16 cellular contexts compared by ENCODE assay signal in genomic region chr11:12686246-12687060, GRCh38. TPM values are rescaled to one million over a fixed set of nuclear protein-coding genes. Genes with fewer than 3 reads are reported as not detected.
DNase-seq lines count a peak whose midpoint lies in the region; ATAC-seq and TF ChIP-seq lines count a peak whose summit lies in the region.
"Had no signal": no experiment of that assay in that cellular context is flagged by ENCODE, and none has a peak within 500 bp of the region (broad histone marks: within the 10 kb centered on the region; RNA-seq: fewer than 3 reads in every experiment).

No MANE protein-coding gene starts in this region.

- peaks cover 11% of the 10 kb centered on the region for H3K79me1 ChIP-seq in mesendoderm (ENCODE audit: low read length)

- H2AK5ac ChIP-seq in mesendoderm (ENCODE audit: low read length): no peak overlapping the region

- peak overlapping the region; percentile 81 for H3K4me3 Mint-ChIP-seq in HFFc6
- no peak overlapping the region for H3K4me3 Mint-ChIP-seq in activated T-helper 17 cell treated with anti-CD3 and anti-CD28 coated beads, Interleukin-2, amount 50 U/mL, for 72 hours
- H3K4me3 Mint-ChIP-seq: activated CD4-positive, alpha-beta memory T cell treated with anti-CD3 and anti-CD28 coated beads, Interleukin-2, amount 10 ng/mL, durations not matched to agents 7 days and 5 days; IgD-negative memory B cell had no signal

- peak overlapping the region; percentile 10 for H3K56ac ChIP-seq in mesendoderm (ENCODE audit: low read length)

- H4K8ac ChIP-seq in mesendoderm (ENCODE audit: low read depth, low read length): no peak overlapping the region

- H3K23ac ChIP-seq in mesendoderm (ENCODE audit: low read length): no peak overlapping the region

- peaks cover 93% of the 10 kb centered on the region for H3K79me2 ChIP-seq in mesendoderm (ENCODE audit: control insufficient read depth, insufficient read depth, low read length)

- H3K27ac ChIP-seq in mesendoderm (ENCODE audit: low read depth, low read length) (no peak overlapping the region), thyroid gland (peak overlapping the region; percentile 59 to 91 (median 78))
- H3K27ac ChIP-seq: C4-2B, right lobe of liver, SK-N-MC had no signal

- intact Hi-C loops in thyroid gland (cut with DNase I): no loop called here

- no peak overlapping the region for H2BK15ac ChIP-seq in mesendoderm (replicated peaks; ENCODE audit: low read depth)

- peak overlapping the region; percentile 78 for H3K27ac Mint-ChIP-seq in HFFc6
- no peak overlapping the region for H3K27ac Mint-ChIP-seq in activated T-helper 17 cell treated with anti-CD3 and anti-CD28 coated beads, Interleukin-2, amount 50 U/mL, for 72 hours
- H3K27ac Mint-ChIP-seq: activated CD4-positive, alpha-beta memory T cell treated with anti-CD3 and anti-CD28 coated beads, Interleukin-2, amount 10 ng/mL, durations not matched to agents 7 days and 5 days; IgD-negative memory B cell had no signal

- no CpG with 5 or more reads among the region's 2 CpGs for WGBS in mesendoderm (ENCODE audit: extremely low coverage, insufficient coverage, low lambda C conversion rate)
- 81 to 82% methylated on average over 2 of the region's 2 CpGs for WGBS in thyroid gland, 2 donors

- no peak for TF ChIP-seq CTCF in HFFc6 (IDR thresholded peaks at IDR 0.05)
- TF ChIP-seq CTCF in thyroid gland (IDR thresholded peaks at IDR 0.05): no peak

- peaks cover 57% of the 10 kb centered on the region for H3K4me1 ChIP-seq in mesendoderm (ENCODE audit: control insufficient read depth, low read depth, low read length)
- peaks cover 62 to 86% of the 10 kb centered on the region in 2 donors for H3K4me1 ChIP-seq in thyroid gland

- ATAC-seq in activated T-helper 17 cell treated with anti-CD3 and anti-CD28 coated beads, Interleukin-2, amount 50 U/mL, for 72 hours (replicated peaks): peak; percentile 71
- ATAC-seq: right lobe of liver had no signal

- H3K4me2 ChIP-seq in mesendoderm (ENCODE audit: low read length): no peak overlapping the region

- peak overlapping the region; percentile 91 for H3K18ac ChIP-seq in mesendoderm (ENCODE audit: low read length)

- no peaks in the 10 kb centered on the region for H3K9me3 Mint-ChIP-seq in HFFc6
- H3K9me3 Mint-ChIP-seq in activated T-helper 17 cell treated with anti-CD3 and anti-CD28 coated beads, Interleukin-2, amount 50 U/mL, for 72 hours: no peaks in the 10 kb centered on the region
- H3K9me3 Mint-ChIP-seq: activated CD4-positive, alpha-beta memory T cell treated with anti-CD3 and anti-CD28 coated beads, Interleukin-2, amount 10 ng/mL, durations not matched to agents 7 days and 5 days had no signal

- H3K27me3 Mint-ChIP-seq in HFFc6 (ENCODE audit: insufficient read depth): 0 out of 2 replicates have a peak, but pooled peaks cover 3% of the 10 kb centered on the region
- H3K27me3 Mint-ChIP-seq in activated T-helper 17 cell treated with anti-CD3 and anti-CD28 coated beads, Interleukin-2, amount 50 U/mL, for 72 hours: peaks cover 70% of the 10 kb centered on the region

- H2BK120ac ChIP-seq in mesendoderm (ENCODE audit: low read depth, low read length): no peak overlapping the region

- no peak overlapping the region for H2BK5ac ChIP-seq in mesendoderm (ENCODE audit: low read length)

- no peak for TF ChIP-seq POLR2A in thyroid gland (IDR thresholded peaks at IDR 0.05)

- H3K9ac ChIP-seq in mesendoderm (ENCODE audit: low read length): no peak overlapping the region

- peaks cover 45% of the 10 kb centered on the region for H3K36me3 Mint-ChIP-seq in HFFc6 (ENCODE audit: low read depth)
- H3K36me3 Mint-ChIP-seq in activated T-helper 17 cell treated with anti-CD3 and anti-CD28 coated beads, Interleukin-2, amount 50 U/mL, for 72 hours (ENCODE audit: low read depth): no peaks in the 10 kb centered on the region
- H3K36me3 Mint-ChIP-seq: IgD-negative memory B cell had no signal

- H3K4me3 ChIP-seq in mesendoderm (ENCODE audit: low read length): no peak overlapping the region
- H3K4me3 ChIP-seq in thyroid gland (replicated peaks in 1 of 3): no peak overlapping the region
- H3K4me3 ChIP-seq: right lobe of liver, SK-N-MC had no signal

- H3K27me3 ChIP-seq in mesendoderm (ENCODE audit: insufficient read depth, low read length, poor library complexity): no peaks in the 10 kb centered on the region
- no peaks in the 10 kb centered on the region for H3K27me3 ChIP-seq in thyroid gland
- H3K27me3 ChIP-seq: right lobe of liver had no signal

- H3K9me3 ChIP-seq in thyroid gland: no peaks in the 10 kb centered on the region
- H3K9me3 ChIP-seq: right lobe of liver had no signal

- DNase-seq in HFFc6 (no peak), mesendoderm (no peak), thyroid gland (no peak), NCI-H146 treated with DMSO at 0.1 percent for 48 hours (lab: John Stamatoyannopoulos, UW; ENCODE audit: unreplicated experiment) (no peak), superior temporal gyrus (ENCODE audit: extremely low spot score) (no peak), HK-2 (ENCODE audit: unreplicated experiment) (no peak)
- DNase-seq: activated CD4-positive, alpha-beta memory T cell treated with anti-CD3 and anti-CD28 coated beads, Interleukin-2, amount 10 ng/mL, durations not matched to agents 7 days and 5 days; activated gamma-delta T cell; NCI-H1105 treated with DMSO at 0.1 percent for 48 hours; NCI-H2227 treated with DMSO at 0.1 percent for 48 hours; right lobe of liver; stimulated activated CD4-positive, alpha-beta T cell treated with anti-CD3 and anti-CD28 coated beads, Interleukin-4, amount 100 ng/mL, for 1 hour had no signal

- no peak overlapping the region for H3K4ac ChIP-seq in mesendoderm (ENCODE audit: low read depth, low read length)

- peaks cover 100% of the 10 kb centered on the region for H3K4me1 Mint-ChIP-seq in HFFc6 (ENCODE audit: low read depth)
- H3K4me1 Mint-ChIP-seq in activated T-helper 17 cell treated with anti-CD3 and anti-CD28 coated beads, Interleukin-2, amount 50 U/mL, for 72 hours: no peaks in the 10 kb centered on the region
- H3K4me1 Mint-ChIP-seq: activated CD4-positive, alpha-beta memory T cell treated with anti-CD3 and anti-CD28 coated beads, Interleukin-2, amount 10 ng/mL, durations not matched to agents 7 days and 5 days; IgD-negative memory B cell had no signal

- H3K36me3 ChIP-seq in mesendoderm (ENCODE audit: control insufficient read depth, insufficient read depth, low read length) (no peaks in the 10 kb centered on the region), thyroid gland (no peaks in the 10 kb centered on the region)
- H3K36me3 ChIP-seq: right lobe of liver had no signal

- no peak overlapping the region for H4K5ac ChIP-seq in mesendoderm (ENCODE audit: low read length)

RNA-seq across cellular contexts. Expression of gene TEAD1, which starts 12.2 kb away (rescaled TPM):
- 100 to 1,000 TPM; 218 to 252 (median 227) TPM for total RNA-seq in HFFc6 (2021; fragmentation: NEBNext Ultra II Directional; extraction: Animal tissue kit (Norgen Biotek cat#: 25700))
- total RNA-seq in activated T-helper 17 cell treated with anti-CD3 and anti-CD28 coated beads, Interleukin-2, amount 50 U/mL, for 72 hours: 1 to 10 TPM; 1.2 to 1.6 TPM
- polyA plus RNA-seq in mesendoderm (2013, experiment 1 of 2): 57.5 TPM
- 58.2 TPM for polyA plus RNA-seq in mesendoderm (2013, experiment 2 of 2)
- 100 to 1,000 TPM in 1 of 4 donors, 10 to 100 TPM in 3; 71.5 to 109 (median 88.5) TPM for total RNA-seq in thyroid gland
- polyA plus RNA-seq: IgD-negative memory B cell had no signal

Comparison
In these comparisons a context has a peak if more than half of its experiments do, and no peak if none do; other contexts are left out.
1. RNA of gene TEAD1, which starts 12.2 kb away (total RNA-seq): 218 to 252 TPM in HFFc6 and 71.5 to 109 TPM in thyroid gland; 1.2 to 1.6 TPM in activated T-helper 17 cell treated with anti-CD3 and anti-CD28 coated beads, Interleukin-2, amount 50 U/mL, for 72 hours; every median in the first group is over 10 times any median in the second.